ENCODE assay signal across 9 cellular contexts in the genomic region with DNA sequence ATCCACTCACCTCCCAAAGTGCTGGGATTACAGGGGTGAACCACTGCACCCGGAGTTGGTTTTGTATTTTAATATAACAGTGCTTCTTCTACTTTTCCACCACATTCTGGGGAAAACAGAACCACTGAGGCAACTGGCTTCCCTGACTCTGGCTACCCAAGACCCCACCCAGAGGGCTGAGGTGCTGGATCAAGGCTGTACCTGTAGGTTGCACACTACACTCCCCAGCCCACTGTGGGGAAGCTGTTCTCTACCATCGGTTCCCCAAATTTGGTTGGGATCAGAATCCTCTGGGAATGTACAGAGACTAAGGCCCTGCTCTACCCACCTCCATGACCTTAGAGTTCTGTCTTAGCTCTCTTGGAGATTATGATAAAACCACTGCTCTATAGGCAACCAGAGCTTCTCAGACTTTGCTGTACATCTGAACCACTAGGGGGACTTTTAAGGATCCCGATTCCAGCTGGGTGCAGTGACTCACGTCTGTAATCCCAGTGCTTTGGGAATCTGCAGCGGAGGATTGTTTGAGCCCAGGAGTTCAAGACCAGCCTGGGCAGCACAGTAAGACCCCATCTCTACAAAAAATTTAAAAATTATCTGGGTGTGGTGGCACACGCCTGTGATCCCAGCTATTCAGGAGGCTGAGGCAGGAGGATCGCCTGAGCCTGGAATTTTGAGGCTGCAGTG. TPM values are rescaled to one million over a fixed set of nuclear protein-coding genes. Genes with fewer than 3 reads are reported as not detected.
DNase-seq lines count a peak whose midpoint lies in the region; ATAC-seq, FAIRE-seq and TF ChIP-seq lines count a peak whose summit lies in the region.
"Had no signal": no experiment of that assay in that cellular context is flagged by ENCODE, and none has a peak within 500 bp of the region (broad histone marks: within the 10 kb centered on the region; RNA-seq: fewer than 3 reads in every experiment).

No MANE protein-coding gene starts in this region.

- H3K9ac ChIP-seq in keratinocyte (ENCODE audit: control insufficient read depth, extremely low read depth, insufficient read depth, low read length): no peak overlapping the region

- intact Hi-C loops in Calu3 (cut with micrococcal nuclease; ENCODE audit: unreplicated experiment): loop anchor here (2.0 kb wide), 1 partner anchor 133 kb away; no protein-coding TSS in a partner anchor
- intact Hi-C loops in posterior vena cava (cut with DNase I): no loop called here

- no peak overlapping the region for H3K27ac ChIP-seq in VCaP
- H3K27ac ChIP-seq in keratinocyte (ENCODE audit: control insufficient read depth, insufficient read depth, low read length): no peak overlapping the region
- H3K27ac ChIP-seq: gastroesophageal sphincter had no signal

- no peak for FAIRE-seq in HTR-8/SVneo (lab: Jason Lieb, UNC)
- no peak for FAIRE-seq in keratinocyte (lab: Jason Lieb, UNC)

- no peaks in the 10 kb centered on the region for H3K36me3 ChIP-seq in keratinocyte (ENCODE audit: control insufficient read depth in 2 of 2, extremely low read depth in 1 of 2, insufficient read depth in 2 of 2, low read length in 2 of 2)
- H3K36me3 ChIP-seq: gastroesophageal sphincter had no signal

- no peaks in the 10 kb centered on the region for H3K27me3 ChIP-seq in keratinocyte (ENCODE audit: control insufficient read depth, extremely low read depth, insufficient read depth, low read length)

- no peaks in the 10 kb centered on the region for H3K9me3 Mint-ChIP-seq in Calu3 (ENCODE audit: low read depth, unreplicated experiment)

- no peaks in the 10 kb centered on the region for H3K9me3 ChIP-seq in keratinocyte (ENCODE audit: control insufficient read depth, low read depth, low read length)
- H3K9me3 ChIP-seq: gastroesophageal sphincter had no signal

- peak; percentile 57 for TF ChIP-seq CTCF in Calu3 (IDR thresholded peaks at IDR 0.05; ENCODE audit: unreplicated experiment)
- TF ChIP-seq CTCF in VCaP (conservative IDR thresholded peaks at IDR 0.05): peak; percentile 58
- peak; percentile 32 to 51 (median 43) for TF ChIP-seq CTCF in keratinocyte (optimal IDR thresholded peaks at IDR 0.05 in 1 of 3, IDR thresholded peaks at IDR 0.05 in 1 of 3, conservative IDR thresholded peaks at IDR 0.05 in 1 of 3; ENCODE audit: extremely low read depth in 1 of 3, insufficient read depth in 2 of 3, low read length in 3 of 3)

- no peaks in the 10 kb centered on the region for H4K20me1 ChIP-seq in keratinocyte (ENCODE audit: control insufficient read depth, extremely low read depth, insufficient read depth, low read length)

- H3K4me2 ChIP-seq in keratinocyte (ENCODE audit: control insufficient read depth, extremely low read depth, insufficient read depth, low read depth, low read length): no peak overlapping the region

- ATAC-seq in HG03457 (IDR thresholded peaks at IDR 0.05; ENCODE audit: unreplicated experiment) (no peak), GM19455 (IDR thresholded peaks at IDR 0.05; ENCODE audit: unreplicated experiment) (no peak)
- ATAC-seq: gastroesophageal sphincter had no signal

- no peaks in the 10 kb centered on the region for H3K79me2 ChIP-seq in keratinocyte (ENCODE audit: control insufficient read depth, insufficient read depth, low read length)

- CTCF ChIA-PET in Calu3 (lab: Charles Lee): interaction anchor here (0.5 to 1.3 kb wide), 5 partner anchors 9 to 1093 kb away, joined by 3 to 4 read pairs (median 4); no protein-coding TSS in a partner anchor

- dilution Hi-C loops in keratinocyte (cut with MboI; ENCODE audit: extremely low pct_ligation_motif_present, low sequenced_read_pairs): no loop called here

- H3K4me1 Mint-ChIP-seq in Calu3 (ENCODE audit: low read depth, unreplicated experiment): no peaks in the 10 kb centered on the region

- H3K27me3 Mint-ChIP-seq in Calu3 (ENCODE audit: unreplicated experiment): no peaks in the 10 kb centered on the region

- no TSS peak for BruUV-seq in Calu3 (replicated peaks; lab: Mats Ljungman, UMichigan)

- no peaks in the 10 kb centered on the region for H3K4me1 ChIP-seq in keratinocyte (ENCODE audit: control insufficient read depth, extremely low read depth, insufficient read depth, low read length)
- H3K4me1 ChIP-seq: gastroesophageal sphincter had no signal

- peak; percentile 36 for DNase-seq in Calu3
- DNase-seq in HTR-8/SVneo (ENCODE audit: insufficient read length, low spot score): peak; percentile 62
- DNase-seq in keratinocyte (ENCODE audit: low read depth, low spot score): no peak
- DNase-seq in posterior vena cava (ENCODE audit: low spot score): no peak
- DNase-seq in effector CD8-positive, alpha-beta T cell (lab: John Stamatoyannopoulos, UW): no peak

- no peak overlapping the region for H3K4me3 ChIP-seq in keratinocyte (ENCODE audit: control insufficient read depth in 2 of 3, extremely low read depth in 1 of 3, insufficient read depth in 2 of 3, low read depth in 1 of 3, low read length in 3 of 3)
- H3K4me3 ChIP-seq: gastroesophageal sphincter had no signal

- H3K36me3 Mint-ChIP-seq in Calu3 (ENCODE audit: insufficient read depth, unreplicated experiment): no peaks in the 10 kb centered on the region

- no peaks in the 10 kb centered on the region for H3K9me1 ChIP-seq in keratinocyte (ENCODE audit: control insufficient read depth, extremely low read depth, insufficient read depth, low read length)

- H3K4me3 Mint-ChIP-seq in Calu3 (ENCODE audit: low read depth, unreplicated experiment): no peak overlapping the region

- no peak overlapping the region for H2AFZ ChIP-seq in keratinocyte (ENCODE audit: control insufficient read depth, low read length)

- H3K27ac Mint-ChIP-seq in Calu3 (ENCODE audit: unreplicated experiment): no peak overlapping the region

RNA-seq across cellular contexts. Expression of gene GNG4, which starts 51.6 kb away (rescaled TPM):
- 11.6 and 18.4 TPM in 2 replicates for total RNA-seq in Calu3 (2022)
- polyA plus RNA-seq in keratinocyte: 0.02 to 0.07 TPM in 2 of 3 replicates, not detected in the other
- polyA plus RNA-seq in keratinocyte (2011; ENCODE audit: low read depth): not detected
- polyA plus RNA-seq in keratinocyte (2011; cell fraction: cytosol; rRNA removed): not detected in 2 replicates
- polyA plus RNA-seq in keratinocyte (2011; cell fraction: nucleus; rRNA removed): not detected in 2 replicates
- polyA plus RNA-seq in keratinocyte (2012; ENCODE audit: low replicate concordance): not detected in 2 replicates
- not detected in 3 replicates for polyA minus RNA-seq in keratinocyte
- polyA minus RNA-seq in keratinocyte (2011; cell fraction: cytosol; rRNA and poly(A)+ RNA removed): not detected
- not detected in 2 replicates for polyA minus RNA-seq in keratinocyte (2011; cell fraction: nucleus; rRNA and poly(A)+ RNA removed)
- under 1 TPM; 0.32 to 0.38 TPM for total RNA-seq in posterior vena cava

Comparison
In these comparisons a context has a peak if more than half of its experiments do, and no peak if none do; other contexts are left out.
1. DNase-seq: peak in Calu3 (single experiment) and HTR-8/SVneo (single experiment); none in keratinocyte (single experiment), posterior vena cava (single experiment) and effector CD8-positive, alpha-beta T cell (single experiment).
2. Peak in every context shown above with its lines, with median percentiles within 50 percentile points of each other: CTCF ChIP-seq.